ENCODE assay signal across 9 cellular contexts in the genomic region with DNA sequence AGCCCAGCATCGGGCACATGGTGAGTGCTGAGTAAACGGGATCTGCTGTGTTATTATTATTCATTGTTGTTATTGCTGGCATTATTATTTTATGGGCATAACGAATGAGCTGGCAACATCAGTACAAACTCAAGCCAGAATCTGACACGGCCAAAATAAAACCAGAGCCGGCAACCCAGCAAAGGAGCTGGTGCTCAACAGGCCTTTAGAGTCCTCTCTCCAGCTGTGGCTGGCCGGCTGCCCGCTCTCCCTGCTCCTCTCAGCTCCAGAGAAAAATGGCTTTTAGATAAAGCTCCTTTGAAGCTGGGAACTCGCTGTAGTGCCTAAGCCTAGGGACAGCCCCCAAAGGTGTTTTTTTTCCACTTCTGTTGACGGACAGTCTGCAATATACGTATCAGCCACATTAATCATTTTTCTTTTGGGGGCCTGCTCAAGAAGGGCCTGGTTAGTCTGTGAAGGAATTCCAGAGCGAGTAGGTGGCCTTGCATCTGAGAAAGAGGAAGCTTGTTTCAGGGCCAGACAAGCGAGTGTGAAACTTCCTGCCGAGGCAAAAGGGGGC.
DNase-seq lines count a peak whose midpoint lies in the region; ATAC-seq and TF ChIP-seq lines count a peak whose summit lies in the region.
"Had no signal": no experiment of that assay in that cellular context is flagged by ENCODE, and none has a peak within 500 bp of the region (broad histone marks: within the 10 kb centered on the region; RNA-seq: fewer than 3 reads in every experiment).

No MANE protein-coding gene starts in this region.

- peak overlapping the region; percentile 45 to 68 (median 60) for H3K4me2 ChIP-seq in BLaER1 treated with 17β-estradiol and CSF1 and Interleukin-3, amounts not matched to agents 10 nM and 100 nM
- H3K4me2 ChIP-seq in neural progenitor cell = no peak overlapping the region

- H3K36me3 Mint-ChIP-seq in neural progenitor cell = no peaks in the 10 kb centered on the region

- peaks cover 11% of the 10 kb centered on the region for H3K4me1 Mint-ChIP-seq in neural progenitor cell

- H4K20me1 ChIP-seq in BLaER1 treated with 17β-estradiol and CSF1 and Interleukin-3, amounts not matched to agents 10 nM and 100 nM = no peaks in the 10 kb centered on the region
- no peaks in the 10 kb centered on the region for H4K20me1 ChIP-seq in neural progenitor cell (ENCODE audit: low read depth)

- no peaks in the 10 kb centered on the region for H3K27me3 ChIP-seq in BLaER1 treated with 17β-estradiol and CSF1 and Interleukin-3, amounts not matched to agents 10 nM and 100 nM
- no peaks in the 10 kb centered on the region for H3K27me3 ChIP-seq in dorsolateral prefrontal cortex
- H3K27me3 ChIP-seq in neural progenitor cell = no peaks in the 10 kb centered on the region

- H3K4me1 ChIP-seq in BLaER1 treated with 17β-estradiol and CSF1 and Interleukin-3, amounts not matched to agents 10 nM and 100 nM = peaks cover 18 to 34% (median 27%) of the 10 kb centered on the region in 10 experiments
- H3K4me1 ChIP-seq in neural progenitor cell = peaks cover 15% of the 10 kb centered on the region

- H3K9me3 ChIP-seq in BLaER1 treated with 17β-estradiol and CSF1 and Interleukin-3, amounts not matched to agents 10 nM and 100 nM (replicated peaks in 1 of 11) = peaks cover 0 to 10% (median 0%) of the 10 kb centered on the region in 11 experiments; a peak in 2 of 22 replicates
- no peaks in the 10 kb centered on the region for H3K9me3 ChIP-seq in neural progenitor cell (ENCODE audit: low read depth)
- H3K9me3 ChIP-seq: neutrophil had no signal

- H3K4me3 Mint-ChIP-seq in neural progenitor cell = no peak overlapping the region

- 0 out of 22 replicates have a peak overlapping the region, but pooled peaks of 1 of the 11 experiments have one; percentile 20 for H3K9ac ChIP-seq in BLaER1 treated with 17β-estradiol and CSF1 and Interleukin-3, amounts not matched to agents 10 nM and 100 nM
- H3K9ac ChIP-seq in neural progenitor cell = no peak overlapping the region

- no peak overlapping the region for H3K27ac ChIP-seq in BLaER1 treated with 17β-estradiol and CSF1 and Interleukin-3, amounts not matched to agents 10 nM and 100 nM
- H3K27ac ChIP-seq in dorsolateral prefrontal cortex (peak overlapping the region in 54 of 59 donors; percentile 1 to 87 (median 66)), neural progenitor cell (no peak overlapping the region)
- H3K27ac ChIP-seq: neutrophil had no signal

- H3F3A ChIP-seq in neural progenitor cell (ENCODE audit: low read depth) = no peaks in the 10 kb centered on the region

- H2AFZ ChIP-seq in neural progenitor cell (replicated peaks) = peak overlapping the region; percentile 46

- intact Hi-C loops in dorsolateral prefrontal cortex (cut with DNase I) = loop anchor here (10.0 kb wide), 2 partner anchors 127 to 407 kb away; partner anchors contain the start of gene UBE2E2 (in 1 of the 2)

- no peak overlapping the region for H3K27ac Mint-ChIP-seq in neural progenitor cell

- no peaks in the 10 kb centered on the region for H3K9me3 Mint-ChIP-seq in neural progenitor cell

- TF ChIP-seq CTCF in dorsolateral prefrontal cortex (IDR thresholded peaks at IDR 0.05 in 54 of 56, conservative IDR thresholded peaks at IDR 0.05 in 2 of 56; ENCODE audit: low read depth in 1 of 56, partially characterized antibody in 56 of 56) (peak in 2 of 56 donors; percentile 12 to 16), neural progenitor cell (IDR thresholded peaks at IDR 0.05) (no peak)

- H3K4me3 ChIP-seq in BLaER1 treated with 17β-estradiol and CSF1 and Interleukin-3, amounts not matched to agents 10 nM and 100 nM = no peak overlapping the region
- H3K4me3 ChIP-seq in dorsolateral prefrontal cortex (peak overlapping the region in 52 of 59 donors; percentile 8 to 61 (median 34)), neural progenitor cell (no peak overlapping the region)

- no peaks in the 10 kb centered on the region for H3K79me2 ChIP-seq in neural progenitor cell (ENCODE audit: low read depth)

- ATAC-seq in GM18517 (IDR thresholded peaks at IDR 0.05; ENCODE audit: unreplicated experiment) (no peak), GM19455 (IDR thresholded peaks at IDR 0.05; ENCODE audit: unreplicated experiment) (no peak)

- H3K27me3 Mint-ChIP-seq in neural progenitor cell (ENCODE audit: insufficient read depth, low read depth) = peaks cover 5% of the 10 kb centered on the region

- no peaks in the 10 kb centered on the region for H3K36me3 ChIP-seq in BLaER1 treated with 17β-estradiol and CSF1 and Interleukin-3, amounts not matched to agents 10 nM and 100 nM
- no peaks in the 10 kb centered on the region for H3K36me3 ChIP-seq in neural progenitor cell
- H3K36me3 ChIP-seq: neutrophil had no signal

- DNase-seq in NAMALWA (ENCODE audit: low spot score) (peak; percentile 33), dorsolateral prefrontal cortex (peak; percentile 24 to 90 (median 84)), neural progenitor cell (ENCODE audit: low spot score) (no peak), NCI-H146 treated with DMSO at 0.1 percent for 48 hours (lab: John Stamatoyannopoulos, UW; ENCODE audit: unreplicated experiment) (no peak)
- no peak for DNase-seq in activated CD4-positive, alpha-beta T cell treated with anti-CD3 and anti-CD28 coated beads for 48 hours

Comparison
In these comparisons a context has a peak if more than half of its experiments do, and no peak if none do; other contexts are left out.
1. H3K27ac ChIP-seq: peak in dorsolateral prefrontal cortex (54 of 59); none in BLaER1 treated with 17β-estradiol and CSF1 and Interleukin-3, amounts not matched to agents 10 nM and 100 nM (0 of 11) and neural progenitor cell (single experiment).
2. H3K4me3 ChIP-seq: peak in dorsolateral prefrontal cortex (52 of 59); none in BLaER1 treated with 17β-estradiol and CSF1 and Interleukin-3, amounts not matched to agents 10 nM and 100 nM (0 of 10) and neural progenitor cell (single experiment).
3. DNase-seq: peak in NAMALWA (single experiment) and dorsolateral prefrontal cortex (10 of 10); none in neural progenitor cell (single experiment), NCI-H146 treated with DMSO at 0.1 percent for 48 hours (single experiment) and activated CD4-positive, alpha-beta T cell treated with anti-CD3 and anti-CD28 coated beads for 48 hours (single experiment).